8 cellular contexts compared by ENCODE assay signal in the genomic region with DNA sequence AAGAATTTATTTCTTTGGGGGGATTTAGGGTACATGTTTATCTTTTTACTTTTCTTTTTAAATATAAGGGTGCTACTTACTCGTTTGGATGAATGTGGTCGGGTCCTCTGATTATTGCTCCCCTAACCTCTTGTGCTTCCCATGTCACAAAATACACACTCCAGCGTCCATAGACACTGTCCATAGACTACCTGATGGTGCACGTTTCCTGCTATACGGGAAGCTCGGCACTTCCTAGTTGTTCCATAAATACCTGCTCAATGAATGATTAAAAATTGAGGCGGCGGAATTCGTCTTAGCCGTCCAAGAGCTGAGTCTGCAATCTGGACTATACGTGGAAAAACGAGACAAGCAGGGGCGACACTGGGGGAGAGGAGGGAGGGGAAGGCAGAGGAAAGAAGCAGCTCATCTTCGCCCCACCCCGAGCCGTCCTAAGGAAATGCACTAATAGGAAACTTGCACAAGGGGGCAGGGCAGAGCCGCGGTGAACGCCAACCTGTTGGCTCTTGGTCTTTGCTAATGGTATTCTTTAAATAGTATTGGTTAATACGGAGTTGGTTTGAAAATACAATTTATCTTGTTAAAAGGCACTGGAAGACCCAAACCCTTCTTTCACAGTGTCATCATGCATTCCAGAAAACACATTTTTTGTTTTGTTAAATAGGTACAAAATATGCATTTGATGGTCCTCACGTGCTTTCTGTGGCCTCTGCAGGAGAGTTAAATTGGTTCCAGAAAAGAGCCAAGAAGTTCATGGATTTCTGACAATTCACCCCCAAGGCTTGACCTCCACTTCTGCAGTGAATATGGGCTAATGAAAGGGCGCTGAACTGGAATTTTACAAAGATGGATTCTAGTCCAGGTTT.
DNase-seq lines count a peak whose midpoint lies in the region; ATAC-seq and TF ChIP-seq lines count a peak whose summit lies in the region.

No MANE protein-coding gene starts in this region.

- no peaks in the 10 kb centered on the region for H3K79me2 ChIP-seq in GM23338 (replicated peaks; ENCODE audit: insufficient read depth)

- H3K4me1 Mint-ChIP-seq in GM23338: no peaks in the 10 kb centered on the region; the same call in 2 of the 3 replicates

- H4K20me1 ChIP-seq in GM23338 (replicated peaks; ENCODE audit: insufficient read depth): no peaks in the 10 kb centered on the region

- no peaks in the 10 kb centered on the region for H3K9me2 ChIP-seq in GM23338 (ENCODE audit: insufficient read depth)

- peak overlapping the region; percentile 64 for H3K4me2 ChIP-seq in GM23338

- no peaks in the 10 kb centered on the region for H3K27me3 Mint-ChIP-seq in GM23338 (ENCODE audit: insufficient read depth, low read depth, poor library complexity)

- no peaks in the 10 kb centered on the region for H3F3A ChIP-seq in GM23338 (replicated peaks; ENCODE audit: low read depth)

- H3K27ac ChIP-seq in GM23338 (ENCODE audit: low read depth): no peak overlapping the region

- no peak overlapping the region for H2AFZ ChIP-seq in GM23338

- DNase-seq in SIG-M5 treated with dmso at 0.1 percent for 504 hours (lab: John Stamatoyannopoulos, UW; ENCODE audit: unreplicated experiment): peak; percentile 13
- DNase-seq in SIG-M5 (lab: John Stamatoyannopoulos, UW): no peak
- DNase-seq in GM23338 (ENCODE audit: low spot score): peak; percentile 81
- peak; percentile 28 for DNase-seq in NCI-H146 treated with DMSO at 0.1 percent for 48 hours (lab: John Stamatoyannopoulos, UW; ENCODE audit: unreplicated experiment)
- DNase-seq in cerebellar cortex (ENCODE audit: low spot score): peak; percentile 35
- DNase-seq in lung microvascular endothelial cell (ENCODE audit: low read depth in 2 of 2): peak; percentile 39 to 52
- no peak for DNase-seq in effector CD4-positive, alpha-beta T cell
- DNase-seq in NCI-H1436 (lab: John Stamatoyannopoulos, UW): no peak

- H3K4me3 Mint-ChIP-seq in GM23338: no peak overlapping the region

- H3K27ac Mint-ChIP-seq in GM23338: no peak overlapping the region

- no peaks in the 10 kb centered on the region for H3K27me3 ChIP-seq in GM23338 (ENCODE audit: insufficient read depth)

- peak; percentile 88 to 89 for TF ChIP-seq CTCF in GM23338 (conservative IDR thresholded peaks at IDR 0.05; ENCODE audit: low read depth in 2 of 2)

- H3K4me1 ChIP-seq in GM23338 (ENCODE audit: insufficient read depth): peaks cover 4% of the 10 kb centered on the region; the same call in 1 of the 2 replicates

- H3K4me3 ChIP-seq in GM23338: peak overlapping the region; percentile 31; the same call in 1 of the 2 replicates

- peak; percentile 97 for ATAC-seq in GM23338

- no peaks in the 10 kb centered on the region; the same call in 1 of the 2 replicates for H3K36me3 ChIP-seq in GM23338 (ENCODE audit: insufficient read depth)

- H3K36me3 Mint-ChIP-seq in GM23338 (ENCODE audit: low read depth): peaks cover 31% of the 10 kb centered on the region

- H3K9me3 Mint-ChIP-seq in GM23338: peaks cover 39% of the 10 kb centered on the region

TF ChIP-seq in GM23338, 12 proteins besides CTCF, POLR2A, EP300 and RAD21:
- no peak for TF ChIP-seq EZH2phosphoT487 (IDR thresholded peaks at IDR 0.05; ENCODE audit: unreplicated experiment)
- no peak for TF ChIP-seq CREB1 (CRISPR knock-in tag; IDR thresholded peaks at IDR 0.05; ENCODE audit: low read depth)
- TF ChIP-seq JUNB (IDR thresholded peaks at IDR 0.05; ENCODE audit: unreplicated experiment): no peak
- no peak for TF ChIP-seq EZH2 (IDR thresholded peaks at IDR 0.05; ENCODE audit: low read depth, unreplicated experiment)
- no peak for TF ChIP-seq ETS1 (IDR thresholded peaks at IDR 0.05)
- no peak for TF ChIP-seq POLR2AphosphoS5 (IDR thresholded peaks at IDR 0.05; ENCODE audit: low read depth)
- no peak for TF ChIP-seq ZNF114 (CRISPR knock-in tag; IDR thresholded peaks at IDR 0.05)
- no peak for TF ChIP-seq REST (IDR thresholded peaks at IDR 0.05; ENCODE audit: unreplicated experiment)
- no peak for TF ChIP-seq STAT1 (IDR thresholded peaks at IDR 0.05; ENCODE audit: unreplicated experiment)

Comparison
In these comparisons a context has a peak if more than half of its experiments do, and no peak if none do; other contexts are left out.
1. DNase-seq: peak in SIG-M5 treated with dmso at 0.1 percent for 504 hours (single experiment), GM23338 (single experiment), NCI-H146 treated with DMSO at 0.1 percent for 48 hours (single experiment), cerebellar cortex (single experiment) and lung microvascular endothelial cell (2 of 2); none in SIG-M5 (single experiment), effector CD4-positive, alpha-beta T cell (single experiment) and NCI-H1436 (single experiment).